Comparison of ENCODE assay signal across 19 cellular contexts in genomic region chr3:71498543-71498942, GRCh38.
DNase-seq lines count a peak whose midpoint lies in the region; ATAC-seq and TF ChIP-seq lines count a peak whose summit lies in the region.
"Had no signal": no experiment of that assay in that cellular context is flagged by ENCODE, and none has a peak within 500 bp of the region (broad histone marks: within the 10 kb centered on the region; RNA-seq: fewer than 3 reads in every experiment).

No MANE protein-coding gene starts in this region.

- no peaks in the 10 kb centered on the region for H3K9me3 ChIP-seq in right cardiac atrium (ENCODE audit: control insufficient read depth, low read length)
- no peaks in the 10 kb centered on the region for H3K9me3 ChIP-seq in naive thymus-derived CD4-positive, alpha-beta T cell (ENCODE audit: control insufficient read depth in 2 of 3, low read length in 3 of 3)

- H3K4me1 Mint-ChIP-seq in naive thymus-derived CD4-positive, alpha-beta T cell = peaks cover 54 to 91% (median 87%) of the 10 kb centered on the region in 7 donors
- peaks cover 66% of the 10 kb centered on the region for H3K4me1 Mint-ChIP-seq in T-helper 2 cell treated with Interferon-gamma antibody and Interleukin-4, amounts not matched to agents 5 μg/mL and 100 μg/mL, for 36 hours (ENCODE audit: low read depth)

- peak overlapping the region in 3 of 10 donors; percentile 19 to 98 (median 25) for H3K4me3 Mint-ChIP-seq in naive thymus-derived CD4-positive, alpha-beta T cell
- H3K4me3 Mint-ChIP-seq in T-helper 2 cell treated with Interferon-gamma antibody and Interleukin-4, amounts not matched to agents 5 μg/mL and 100 μg/mL, for 36 hours = no peak overlapping the region
- H3K4me3 Mint-ChIP-seq: brain; stimulated activated naive CD8-positive, alpha-beta T cell treated with anti-CD3 and anti-CD28 coated beads, Interleukin-15, amount 100 ng/mL, for 72 hours had no signal

- CTCF ChIA-PET in naive thymus-derived CD4-positive, alpha-beta T cell (lab: Charles Lee) = interaction anchor here (0.6 to 2.0 kb wide), 3 partner anchors 13 to 43 kb away, joined by 3 to 8 read pairs (median 4); no protein-coding TSS in a partner anchor

- H3K36me3 Mint-ChIP-seq in naive thymus-derived CD4-positive, alpha-beta T cell = peaks cover 9 to 15% (median 10%) of the 10 kb centered on the region in 5 donors
- H3K36me3 Mint-ChIP-seq in T-helper 2 cell treated with Interferon-gamma antibody and Interleukin-4, amounts not matched to agents 5 μg/mL and 100 μg/mL, for 36 hours (ENCODE audit: low read depth) = peaks cover 15% of the 10 kb centered on the region

- no peak for ATAC-seq in right cardiac atrium
- ATAC-seq in Right ventricle myocardium inferior = no peak
- ATAC-seq in naive thymus-derived CD4-positive, alpha-beta T cell = no peak
- no peak for ATAC-seq in HG03095 (IDR thresholded peaks at IDR 0.05; ENCODE audit: unreplicated experiment)
- no peak for ATAC-seq in HG03280 (IDR thresholded peaks at IDR 0.05; ENCODE audit: unreplicated experiment)
- ATAC-seq: stimulated activated naive CD8-positive, alpha-beta T cell treated with anti-CD3 and anti-CD28 coated beads, Interleukin-15, amount 100 ng/mL, for 72 hours had no signal

- intact Hi-C loops in right cardiac atrium (cut with DNase I) (no loop called here), Right ventricle myocardium inferior (cut with DNase I) (no loop called here), dorsolateral prefrontal cortex (cut with DNase I) (loop anchor here in 1 of 2 donors (2.0 kb wide), 1 partner anchor 84 kb away; the partner anchor contains the start of gene FOXP1)
- intact Hi-C loops in naive thymus-derived CD4-positive, alpha-beta T cell (cut with micrococcal nuclease) = loop anchor here in 1 of 2 donors (5.0 to 10.0 kb wide), 2 partner anchors 106 to 226 kb away; partner anchors contain the start of gene EIF4E3

- H3K27ac ChIP-seq in right cardiac atrium (ENCODE audit: low read length) = peak overlapping the region; percentile 48
- peak overlapping the region in 58 of 59 donors; percentile 19 to 91 (median 78) for H3K27ac ChIP-seq in dorsolateral prefrontal cortex
- H3K27ac ChIP-seq in naive thymus-derived CD4-positive, alpha-beta T cell (ENCODE audit: low read depth, low read length) = peak overlapping the region; percentile 89
- H3K27ac ChIP-seq: parathyroid adenoma, WERI-Rb-1 had no signal

- POLR2A ChIA-PET in naive thymus-derived CD4-positive, alpha-beta T cell (lab: Charles Lee) = interaction anchor here (0.6 to 7.1 kb wide), 8 partner anchors 9 to 366 kb away, joined by 3 to 66 read pairs (median 11); no protein-coding TSS in a partner anchor

- peaks cover 0 to 11% (median 4%) of the 10 kb centered on the region in 11 donors for H3K9me3 Mint-ChIP-seq in naive thymus-derived CD4-positive, alpha-beta T cell
- no peaks in the 10 kb centered on the region for H3K9me3 Mint-ChIP-seq in T-helper 2 cell treated with Interferon-gamma antibody and Interleukin-4, amounts not matched to agents 5 μg/mL and 100 μg/mL, for 36 hours
- H3K9me3 Mint-ChIP-seq: immature natural killer cell; stimulated activated naive CD8-positive, alpha-beta T cell treated with anti-CD3 and anti-CD28 coated beads, Interleukin-15, amount 100 ng/mL, for 72 hours had no signal

- peaks cover 0 to 3% (median 0%) of the 10 kb centered on the region in 5 donors for H3K27me3 Mint-ChIP-seq in naive thymus-derived CD4-positive, alpha-beta T cell
- no peaks in the 10 kb centered on the region for H3K27me3 Mint-ChIP-seq in T-helper 2 cell treated with Interferon-gamma antibody and Interleukin-4, amounts not matched to agents 5 μg/mL and 100 μg/mL, for 36 hours (ENCODE audit: low read depth)
- H3K27me3 Mint-ChIP-seq: brain; stimulated activated naive CD8-positive, alpha-beta T cell treated with anti-CD3 and anti-CD28 coated beads, Interleukin-15, amount 100 ng/mL, for 72 hours had no signal

- no peak for TF ChIP-seq CTCF in dorsolateral prefrontal cortex (IDR thresholded peaks at IDR 0.05 in 54 of 56, conservative IDR thresholded peaks at IDR 0.05 in 2 of 56; ENCODE audit: low read depth in 1 of 56, partially characterized antibody in 56 of 56)

- H3K4me1 ChIP-seq in right cardiac atrium (ENCODE audit: control insufficient read depth, insufficient read depth, low read length) = peaks cover 8% of the 10 kb centered on the region
- H3K4me1 ChIP-seq in naive thymus-derived CD4-positive, alpha-beta T cell (ENCODE audit: control insufficient read depth in 2 of 2, insufficient read depth in 2 of 2, low read length in 2 of 2) = peaks cover 39 to 70% of the 10 kb centered on the region in 2 donors

- H3K36me3 ChIP-seq in naive thymus-derived CD4-positive, alpha-beta T cell (ENCODE audit: control insufficient read depth in 2 of 3, insufficient read depth in 3 of 3, low read length in 3 of 3) = no peaks in the 10 kb centered on the region
- H3K36me3 ChIP-seq: WERI-Rb-1 had no signal

- no peak for DNase-seq in right cardiac atrium
- no peak for DNase-seq in Right ventricle myocardium inferior (ENCODE audit: missing footprints)
- no peak for DNase-seq in dorsolateral prefrontal cortex
- no peak for DNase-seq in naive thymus-derived CD4-positive, alpha-beta T cell
- DNase-seq in NCI-H2227 treated with DMSO at 0.1 percent for 48 hours (lab: John Stamatoyannopoulos, UW) = no peak
- no peak for DNase-seq in T-helper 2 cell treated with Interferon-gamma antibody and Interleukin-4, amounts not matched to agents 5 μg/mL and 100 μg/mL, for 36 hours (ENCODE audit: low spot score)
- DNase-seq: activated CD8-positive, alpha-beta memory T cell treated with anti-CD3 and anti-CD28 coated beads for 24 hours; activated gamma-delta T cell; foreskin melanocyte; immature natural killer cell; NCI-H2029; NCI-H526 treated with DMSO at 0.1 percent for 48 hours; stimulated activated CD4-positive, alpha-beta T cell treated with anti-CD3 and anti-CD28 coated beads, Interleukin-12 subunit alpha, Interleukin-12 subunit beta, amount 100 ng/mL, for 4 hours; stimulated activated naive CD8-positive, alpha-beta T cell treated with anti-CD3 and anti-CD28 coated beads, Interleukin-15, amount 100 ng/mL, for 72 hours; WERI-Rb-1 had no signal

- H3K27me3 ChIP-seq in right cardiac atrium (ENCODE audit: control insufficient read depth, insufficient read depth) = no peaks in the 10 kb centered on the region
- no peaks in the 10 kb centered on the region for H3K27me3 ChIP-seq in dorsolateral prefrontal cortex
- no peaks in the 10 kb centered on the region for H3K27me3 ChIP-seq in naive thymus-derived CD4-positive, alpha-beta T cell (ENCODE audit: control insufficient read depth in 2 of 2, insufficient read depth in 2 of 2, low read length in 2 of 2)

- H3K27ac Mint-ChIP-seq in naive thymus-derived CD4-positive, alpha-beta T cell = peak overlapping the region in 8 of 9 donors; percentile 94 to 100 (median 98)
- H3K27ac Mint-ChIP-seq in T-helper 2 cell treated with Interferon-gamma antibody and Interleukin-4, amounts not matched to agents 5 μg/mL and 100 μg/mL, for 36 hours = no peak overlapping the region

- whole genome bisulfite sequencing in right cardiac atrium = 79% methylated on average over 3 of the region's 3 CpGs

- no peak overlapping the region for H3K4me3 ChIP-seq in right cardiac atrium (ENCODE audit: low read length)
- no peak overlapping the region for H3K4me3 ChIP-seq in dorsolateral prefrontal cortex
- no peak overlapping the region for H3K4me3 ChIP-seq in naive thymus-derived CD4-positive, alpha-beta T cell (ENCODE audit: low read length)
